ENCODE assay signal across 8 cellular contexts in genomic region chr10:103752680-103753248, GRCh38.
DNase-seq lines count a peak whose midpoint lies in the region; FAIRE-seq and TF ChIP-seq lines count a peak whose summit lies in the region.

No MANE protein-coding gene starts in this region.

- no peaks in the 10 kb centered on the region for H3K79me1 ChIP-seq in neuronal stem cell (ENCODE audit: low read depth, low read length)

- H2BK15ac ChIP-seq in neuronal stem cell (ENCODE audit: low read length): no peak overlapping the region

- H3K9me3 ChIP-seq in liver (ENCODE audit: control insufficient read depth in 4 of 4, low read length in 3 of 4): no peaks in the 10 kb centered on the region
- no peaks in the 10 kb centered on the region for H3K9me3 ChIP-seq in neuronal stem cell (replicated peaks in 1 of 2; ENCODE audit: control insufficient read depth in 2 of 2, insufficient read depth in 1 of 2, low read depth in 1 of 2, low read length in 2 of 2)

- WGBS in liver: 88% methylated on average over 3 of the region's 3 CpGs
- no CpG with 5 or more reads among the region's 3 CpGs for WGBS in neuronal stem cell (ENCODE audit: extremely low coverage in 2 of 2, insufficient read length in 2 of 2, insufficient replicate concordance in 1 of 2), 2 donors

- peak; percentile 46 for TF ChIP-seq CTCF in AG04449 (IDR thresholded peaks at IDR 0.05; ENCODE audit: insufficient read depth, low read length, missing control alignments)
- TF ChIP-seq CTCF in GM13976 (IDR thresholded peaks at IDR 0.05; ENCODE audit: borderline replicate concordance, control extremely low read depth, extremely low read depth, insufficient read depth, missing control alignments): peak; percentile 37
- peak; percentile 58 for TF ChIP-seq CTCF in liver (IDR thresholded peaks at IDR 0.05; ENCODE audit: low read depth, low read length, missing input control)

- H3K4me1 ChIP-seq in liver (ENCODE audit: control insufficient read depth in 4 of 4, insufficient read depth in 4 of 4, low read length in 3 of 4): peaks cover 0 to 4% (median 0%) of the 10 kb centered on the region in 4 donors
- peaks cover 6 to 8% of the 10 kb centered on the region in 2 donors for H3K4me1 ChIP-seq in neuronal stem cell (ENCODE audit: control insufficient read depth in 2 of 2, insufficient read depth in 1 of 2, low read depth in 1 of 2, low read length in 2 of 2)

- H3K18ac ChIP-seq in neuronal stem cell (ENCODE audit: low read length): no peak overlapping the region

- peaks cover 10% of the 10 kb centered on the region for H3K9me3 Mint-ChIP-seq in activated CD4-positive, alpha-beta memory T cell treated with anti-CD3 and anti-CD28 coated beads for 36 hours

- H3K4ac ChIP-seq in neuronal stem cell (ENCODE audit: low read length): no peak overlapping the region

- no peak overlapping the region for H2AFZ ChIP-seq in neuronal stem cell (ENCODE audit: low read length)

- H3K14ac ChIP-seq in neuronal stem cell (ENCODE audit: low read length): no peak overlapping the region

- H3K4me3 ChIP-seq in AG04449 (ENCODE audit: low read depth, low read length) (no peak overlapping the region), liver (ENCODE audit: low read depth in 1 of 3, low read length in 3 of 3) (no peak overlapping the region), neuronal stem cell (ENCODE audit: low read length in 2 of 2) (no peak overlapping the region)

- no peak overlapping the region for H3K27ac ChIP-seq in liver (ENCODE audit: low read depth in 1 of 2, low read length in 2 of 2)
- H3K27ac ChIP-seq in neuronal stem cell (replicated peaks; ENCODE audit: low read length): no peak overlapping the region

- H3K36me3 Mint-ChIP-seq in activated CD4-positive, alpha-beta memory T cell treated with anti-CD3 and anti-CD28 coated beads for 36 hours: no peaks in the 10 kb centered on the region

- H3K27ac Mint-ChIP-seq in activated CD4-positive, alpha-beta memory T cell treated with anti-CD3 and anti-CD28 coated beads for 36 hours: no peak overlapping the region

- FAIRE-seq in urothelium cell line (lab: Jason Lieb, UNC): no peak

- CTCF ChIA-PET in AG04449 (lab: Yijun Ruan, JAX): interaction anchor here (0.7 to 4.2 kb wide), 7 partner anchors 9 to 102 kb away, joined by 3 to 20 read pairs (median 4); no protein-coding TSS in a partner anchor
- CTCF ChIA-PET in activated CD4-positive, alpha-beta memory T cell treated with anti-CD3 and anti-CD28 coated beads for 36 hours (lab: Charles Lee): interaction anchor here (0.7 to 6.8 kb wide), 16 partner anchors 9 to 547 kb away, joined by 3 to 61 read pairs (median 6); no protein-coding TSS in a partner anchor

- H2AK5ac ChIP-seq in neuronal stem cell (ENCODE audit: low read depth, low read length): no peak overlapping the region

- H2BK5ac ChIP-seq in neuronal stem cell (ENCODE audit: low read length): no peak overlapping the region

- H3K23ac ChIP-seq in neuronal stem cell (ENCODE audit: low read depth, low read length, poor library complexity): no peak overlapping the region

- DNase-seq in AG04449 (ENCODE audit: low read depth, low spot score) (no peak), GM13976 (ENCODE audit: low spot score) (no peak), urothelium cell line (ENCODE audit: low spot score) (no peak), neuronal stem cell (ENCODE audit: low spot score) (no peak), inferior parietal cortex (ENCODE audit: extremely low spot score) (no peak)
- peak; percentile 38 for DNase-seq in activated CD4-positive, alpha-beta memory T cell treated with anti-CD3 and anti-CD28 coated beads for 36 hours
- DNase-seq in activated effector memory CD4-positive, alpha-beta T cell treated with Interleukin-2 at 50 U/mL for 16 hours: no peak

- H3K36me3 ChIP-seq in liver (ENCODE audit: control insufficient read depth in 4 of 4, insufficient read depth in 3 of 4, low read depth in 1 of 4, low read length in 3 of 4) (no peaks in the 10 kb centered on the region), neuronal stem cell (replicated peaks in 1 of 2; ENCODE audit: control insufficient read depth in 2 of 2, insufficient read depth in 2 of 2, low read length in 2 of 2) (no peaks in the 10 kb centered on the region)

- H3K27me3 ChIP-seq in liver (ENCODE audit: control insufficient read depth in 4 of 4, insufficient read depth in 4 of 4, low read length in 3 of 4) (no peaks in the 10 kb centered on the region), neuronal stem cell (ENCODE audit: control insufficient read depth in 3 of 3, insufficient read depth in 3 of 3, low read depth in 1 of 3, low read length in 3 of 3) (no peaks in the 10 kb centered on the region)

- no peaks in the 10 kb centered on the region for H3K27me3 Mint-ChIP-seq in activated CD4-positive, alpha-beta memory T cell treated with anti-CD3 and anti-CD28 coated beads for 36 hours

- peaks cover 20% of the 10 kb centered on the region for H3K4me1 Mint-ChIP-seq in activated CD4-positive, alpha-beta memory T cell treated with anti-CD3 and anti-CD28 coated beads for 36 hours (ENCODE audit: low read depth)

- no peak overlapping the region for H4K8ac ChIP-seq in neuronal stem cell (ENCODE audit: low read depth, low read length)

- H3K9ac ChIP-seq in liver (ENCODE audit: low read depth in 1 of 2, low read length in 2 of 2) (no peak overlapping the region), neuronal stem cell (ENCODE audit: low read depth, low read length, poor library complexity) (no peak overlapping the region)

- H2BK12ac ChIP-seq in neuronal stem cell (ENCODE audit: low read length): no peak overlapping the region

- H2BK120ac ChIP-seq in neuronal stem cell (ENCODE audit: low read depth, low read length): no peak overlapping the region

- POLR2A ChIA-PET in AG04449 (lab: Yijun Ruan, JAX): no interaction called here
- POLR2A ChIA-PET in activated CD4-positive, alpha-beta memory T cell treated with anti-CD3 and anti-CD28 coated beads for 36 hours (lab: Charles Lee): no interaction called here

- in situ Hi-C loops in GM13976 (cut with MboI; ENCODE audit: low sequenced_read_pairs, unreplicated experiment): no loop called here

- H4K91ac ChIP-seq in neuronal stem cell (ENCODE audit: low read depth, low read length, poor library complexity): no peak overlapping the region

- peak; percentile 47 to 58 for TF ChIP-seq RAD21 in liver (IDR thresholded peaks at IDR 0.05)

- H3K4me2 ChIP-seq in neuronal stem cell (ENCODE audit: insufficient read depth, low read length, poor library complexity, severe bottlenecking): no peak overlapping the region

- intact Hi-C loops in activated CD4-positive, alpha-beta memory T cell treated with anti-CD3 and anti-CD28 coated beads for 36 hours (cut with micrococcal nuclease): no loop called here

- no peak overlapping the region for H3K4me3 Mint-ChIP-seq in activated CD4-positive, alpha-beta memory T cell treated with anti-CD3 and anti-CD28 coated beads for 36 hours

TF ChIP-seq in liver, 16 proteins besides CTCF, POLR2A, EP300 and RAD21:
- TF ChIP-seq JUND (IDR thresholded peaks at IDR 0.05) (no peak), FOXA1 (IDR thresholded peaks at IDR 0.05) (no peak)
